Comparison of ENCODE assay signal across 8 cellular contexts in the genomic region with DNA sequence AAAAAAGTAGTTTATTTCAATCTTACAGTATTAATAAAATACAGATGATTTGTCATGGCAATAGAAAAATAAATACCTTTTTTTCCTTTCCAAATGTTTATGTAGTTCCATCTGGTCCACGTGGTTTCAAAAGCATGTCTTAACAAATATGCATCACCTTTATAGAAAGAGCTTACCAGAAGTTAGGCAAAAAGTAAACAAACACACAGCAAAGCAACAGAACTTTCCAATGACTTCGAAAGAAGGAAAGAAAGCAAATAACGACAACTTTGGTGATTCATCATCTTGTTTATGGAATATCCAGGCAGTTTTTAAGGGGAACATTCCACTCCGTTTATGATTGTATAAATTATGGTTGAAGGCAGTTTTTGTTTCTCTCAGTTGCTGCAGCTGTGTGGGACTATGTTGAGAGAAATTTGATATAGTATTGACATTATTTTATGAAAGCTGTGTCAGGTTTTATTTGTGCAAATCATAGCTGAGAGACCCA.
"Had no signal": no experiment of that assay in that cellular context is flagged by ENCODE, and none has a peak within 500 bp of the region (broad histone marks: within the 10 kb centered on the region; RNA-seq: fewer than 3 reads in every experiment).

No MANE protein-coding gene starts in this region.

- H3K27ac ChIP-seq: GM23248, HL-60 had no signal

- ATAC-seq: HepG2 had no signal

- DNase-seq: GM23248, GOT3, H9, HCEC 1CT, KBM-7 had no signal

- H3K4me3 Mint-ChIP-seq: H9, IgD-negative memory B cell had no signal

- H3K27me3 Mint-ChIP-seq: IgD-negative memory B cell had no signal

- H3K4me3 ChIP-seq: GM23248 had no signal

- H2AFZ ChIP-seq: GM23248 had no signal

- H3K9ac ChIP-seq: GM23248 had no signal

- H3K36me3 Mint-ChIP-seq: IgD-negative memory B cell had no signal

- H3K4me1 Mint-ChIP-seq: IgD-negative memory B cell had no signal

- H3K27ac Mint-ChIP-seq: IgD-negative memory B cell had no signal
